Comparison of ENCODE assay signal across 16 cellular contexts in genomic region chr20:39850821-39851330, GRCh38.
A peak's percentile ranks its signal among the peaks of the same experiment; 100 is the strongest.
DNase-seq lines count a peak whose midpoint lies in the region; FAIRE-seq and TF ChIP-seq lines count a peak whose summit lies in the region.
"Had no signal": no experiment of that assay in that cellular context is flagged by ENCODE, and none has a peak within 500 bp of the region (broad histone marks: within the 10 kb centered on the region; RNA-seq: fewer than 3 reads in every experiment).

No MANE protein-coding gene starts in this region.

- DNase-seq in DMS 273 treated with DMSO at 0.1 percent for 48 hours (lab: John Stamatoyannopoulos, UW) (peak; percentile 42), RCC 7860 (ENCODE audit: low spot score) (peak; percentile 17), fibroblast of villous mesenchyme (ENCODE audit: low read depth) (peak; percentile 11), pons (ENCODE audit: low spot score) (peak; percentile 13), HuH-7.5 (ENCODE audit: low spot score) (no peak), lower leg skin (ENCODE audit: low spot score in 2 of 2) (no peak), RWPE1 (ENCODE audit: low spot score) (no peak)
- no peak for DNase-seq in stimulated activated naive CD4-positive, alpha-beta T cell (lab: John Stamatoyannopoulos, UW)
- DNase-seq: activated CD4-positive, CD25-positive, alpha-beta regulatory T cell treated with anti-CD3 and anti-CD28 coated beads, Interleukin-2, amount 50 U/mL, for 72 hours; activated naive CD8-positive, alpha-beta T cell treated with anti-CD3 and anti-CD28 coated beads, Interleukin-2, amount 10 ng/mL, durations not matched to agents 7 days and 5 days; hippocampal formation; NCI-H2107 had no signal

- H3K4me3 ChIP-seq in fibroblast of villous mesenchyme (ENCODE audit: low read depth, low read length) (no peak overlapping the region), lower leg skin (ENCODE audit: low read depth, poor library complexity, severe bottlenecking) (no peak overlapping the region)
- H3K4me3 ChIP-seq: BLaER1 treated with 17β-estradiol and CSF1 and Interleukin-3, amounts not matched to agents 10 nM and 100 nM had no signal

- CTCF ChIA-PET in RWPE1 (lab: Yijun Ruan, JAX): interaction anchor here (0.6 to 0.7 kb wide), 3 partner anchors 53 to 310 kb away, joined by 3 read pairs; no protein-coding TSS in a partner anchor

- H3K27ac ChIP-seq in RWPE1: no peak overlapping the region
- H3K27ac ChIP-seq: BLaER1 treated with 17β-estradiol and CSF1 and Interleukin-3, amounts not matched to agents 10 nM and 100 nM; HL-60 had no signal

- no peak for FAIRE-seq in RCC 7860 (lab: Jason Lieb, UNC)
- FAIRE-seq: G401.6, GM18507 had no signal

- POLR2A ChIA-PET in RWPE1 (lab: Yijun Ruan, JAX; ENCODE audit: low non-redundant PET): no interaction called here

- TF ChIP-seq POLR2A in lower leg skin (IDR thresholded peaks at IDR 0.05): no peak

- no peak for TF ChIP-seq CTCF in fibroblast of villous mesenchyme (IDR thresholded peaks at IDR 0.05; ENCODE audit: insufficient read depth, low read depth, low read length)
- TF ChIP-seq CTCF in lower leg skin (IDR thresholded peaks at IDR 0.05): no peak
- TF ChIP-seq CTCF in RWPE1 (conservative IDR thresholded peaks at IDR 0.05; ENCODE audit: low read depth): no peak

- intact Hi-C loops in lower leg skin (cut with DNase I; ENCODE audit: low total_unique reads): no loop called here

- 61 to 67% methylated on average over 5 of the region's 5 CpGs for WGBS in lower leg skin, 2 donors

Comparison
In these comparisons a context has a peak if more than half of its experiments do, and no peak if none do; other contexts are left out.
1. DNase-seq: peak in DMS 273 treated with DMSO at 0.1 percent for 48 hours (single experiment), RCC 7860 (single experiment), fibroblast of villous mesenchyme (single experiment) and pons (single experiment); none in HuH-7.5 (single experiment), lower leg skin (0 of 2), stimulated activated naive CD4-positive, alpha-beta T cell (0 of 6) and RWPE1 (single experiment).